Comparison of ENCODE assay signal across 8 cellular contexts in genomic region chr21:43789276-43790052, GRCh38. TPM values are rescaled to one million over a fixed set of nuclear protein-coding genes. Genes with fewer than 3 reads are reported as not detected.
DNase-seq lines count a peak whose midpoint lies in the region; ATAC-seq and TF ChIP-seq lines count a peak whose summit lies in the region.

TSS of gene RRP1 (plus strand) at chr21:43789577. CDS start at chr21:43789630, 53 bp downstream.

- peak within 1 kb of the TSS; percentile 95 for H3K27ac Mint-ChIP-seq in WTC11

- 0% methylated on average over 27 to 84 of the region's 84 CpGs for WGBS in spleen, 5 donors

- H3K27me3 ChIP-seq in spleen (replicated peaks in 1 of 7): no peaks in the 10 kb centered on the region

- CTCF ChIA-PET in WTC11 (lab: Charles Lee): interaction anchor here (0.6 to 2.8 kb wide), 23 partner anchors 9 to 190 kb away, joined by 3 to 34 read pairs (median 4); no protein-coding TSS in a partner anchor

- POLR2A ChIA-PET in WTC11 (lab: Charles Lee): interaction anchor here (0.7 to 0.8 kb wide), 2 partner anchors 49 to 88 kb away, joined by 3 read pairs; no protein-coding TSS in a partner anchor

- H3K27me3 Mint-ChIP-seq in WTC11 (ENCODE audit: low read depth): no peaks in the 10 kb centered on the region

- TF ChIP-seq CTCF in AG09309 (IDR thresholded peaks at IDR 0.05; ENCODE audit: control insufficient read depth, insufficient read depth, low read depth, low read length, missing control alignments) (peak; percentile 55), WTC11 (IDR thresholded peaks at IDR 0.05) (peak; percentile 99), cardiac fibroblast (IDR thresholded peaks at IDR 0.05; ENCODE audit: low read depth, low read length) (peak; percentile 44), spleen (IDR thresholded peaks at IDR 0.05 in 8 of 11, conservative IDR thresholded peaks at IDR 0.05 in 3 of 11) (peak; percentile 97 to 100 (median 100))

- DNase-seq in AG09309 (ENCODE audit: low read depth): peak; percentile 18
- DNase-seq in NCI-H226: peak; percentile 74
- DNase-seq in WTC11 (ENCODE audit: low spot score): peak; percentile 90
- peak; percentile 84 to 90 for DNase-seq in cardiac fibroblast (ENCODE audit: low read depth in 2 of 2)
- peak; percentile 93 for DNase-seq in inferior parietal cortex (ENCODE audit: extremely low spot score)
- DNase-seq in spleen: peak; percentile 98

- in situ Hi-C loops in GM18951 (cut with MboI; ENCODE audit: low sequenced_read_pairs, unreplicated experiment): no loop called here

- peak within 1 kb of the TSS; percentile 97 for H3K4me3 Mint-ChIP-seq in WTC11

- H3K36me3 Mint-ChIP-seq in WTC11: peaks cover 32% of the 10 kb centered on the region

- H3K9me3 Mint-ChIP-seq in WTC11: no peaks in the 10 kb centered on the region

- intact Hi-C loops in spleen (cut with DNase I; ENCODE audit: low total_unique reads): no loop called here

- peaks cover 14 to 44% (median 24%) of the 10 kb centered on the region in 6 donors for H3K4me1 ChIP-seq in spleen

- TF ChIP-seq POLR2A in GM18951 (IDR thresholded peaks at IDR 0.05; ENCODE audit: extremely low read depth, insufficient read depth, insufficient read length) (peak; percentile 95), spleen (IDR thresholded peaks at IDR 0.05) (peak in 2 of 3 donors; percentile 82 to 87)

- H3K4me1 Mint-ChIP-seq in WTC11: peaks cover 11% of the 10 kb centered on the region

- peak within 1 kb of the TSS; percentile 87 for H3K4me3 ChIP-seq in AG09309 (ENCODE audit: control insufficient read depth, low read depth, low read length)
- H3K4me3 ChIP-seq in cardiac fibroblast (replicated peaks in 1 of 2; ENCODE audit: low read depth in 2 of 2, low read length in 2 of 2): peak within 1 kb of the TSS; percentile 94 to 99
- H3K4me3 ChIP-seq in spleen: peak within 1 kb of the TSS; percentile 79 to 98 (median 96)

- no peaks in the 10 kb centered on the region for H3K9me3 ChIP-seq in spleen

- H3K36me3 ChIP-seq in spleen: peaks cover 0 to 34% (median 31%) of the 10 kb centered on the region in 6 donors

- peak within 1 kb of the TSS; percentile 86 to 94 (median 90) for H3K27ac ChIP-seq in spleen

- peak; percentile 82 for ATAC-seq in HG03175 (IDR thresholded peaks at IDR 0.05; ENCODE audit: unreplicated experiment)
- ATAC-seq in WTC11: peak; percentile 94

TF ChIP-seq in WTC11, 78 proteins besides CTCF, POLR2A, EP300 and RAD21 (continues in another document):
- TF ChIP-seq ESRRA (CRISPR knock-in tag; IDR thresholded peaks at IDR 0.05; ENCODE audit: borderline replicate concordance) (peak; percentile 16; the same call in 1 of the 2 replicates), CREM (CRISPR knock-in tag; IDR thresholded peaks at IDR 0.05) (peak; percentile 99), NR1H2 (CRISPR knock-in tag; IDR thresholded peaks at IDR 0.05) (no peak), ZNF416 (CRISPR knock-in tag; IDR thresholded peaks at IDR 0.05) (0 out of 2 replicates have a peak, but pooled peaks have one; percentile 16), SP1 (CRISPR knock-in tag; conservative IDR thresholded peaks at IDR 0.05) (peak; percentile 99), TEAD1 (CRISPR knock-in tag; IDR thresholded peaks at IDR 0.05) (peak; percentile 92), ZSCAN18 (CRISPR knock-in tag; IDR thresholded peaks at IDR 0.05) (no peak), ZNF317 (CRISPR knock-in tag; IDR thresholded peaks at IDR 0.05; ENCODE audit: borderline replicate concordance, low read depth) (peak; percentile 61; the same call in 1 of the 2 replicates), GABPB1 (CRISPR knock-in tag; IDR thresholded peaks at IDR 0.05) (peak; percentile 52; the same call in 1 of the 2 replicates), ZNF671 (CRISPR knock-in tag; IDR thresholded peaks at IDR 0.05) (no peak), GTF2I (CRISPR knock-in tag; conservative IDR thresholded peaks at IDR 0.05) (no peak), KAT7 (CRISPR knock-in tag; IDR thresholded peaks at IDR 0.05; ENCODE audit: borderline replicate concordance) (no peak), NFATC4 (CRISPR knock-in tag; IDR thresholded peaks at IDR 0.05) (no peak), FOXK1 (CRISPR knock-in tag; IDR thresholded peaks at IDR 0.05) (peak; percentile 97)
- TF ChIP-seq, protein P1, sequence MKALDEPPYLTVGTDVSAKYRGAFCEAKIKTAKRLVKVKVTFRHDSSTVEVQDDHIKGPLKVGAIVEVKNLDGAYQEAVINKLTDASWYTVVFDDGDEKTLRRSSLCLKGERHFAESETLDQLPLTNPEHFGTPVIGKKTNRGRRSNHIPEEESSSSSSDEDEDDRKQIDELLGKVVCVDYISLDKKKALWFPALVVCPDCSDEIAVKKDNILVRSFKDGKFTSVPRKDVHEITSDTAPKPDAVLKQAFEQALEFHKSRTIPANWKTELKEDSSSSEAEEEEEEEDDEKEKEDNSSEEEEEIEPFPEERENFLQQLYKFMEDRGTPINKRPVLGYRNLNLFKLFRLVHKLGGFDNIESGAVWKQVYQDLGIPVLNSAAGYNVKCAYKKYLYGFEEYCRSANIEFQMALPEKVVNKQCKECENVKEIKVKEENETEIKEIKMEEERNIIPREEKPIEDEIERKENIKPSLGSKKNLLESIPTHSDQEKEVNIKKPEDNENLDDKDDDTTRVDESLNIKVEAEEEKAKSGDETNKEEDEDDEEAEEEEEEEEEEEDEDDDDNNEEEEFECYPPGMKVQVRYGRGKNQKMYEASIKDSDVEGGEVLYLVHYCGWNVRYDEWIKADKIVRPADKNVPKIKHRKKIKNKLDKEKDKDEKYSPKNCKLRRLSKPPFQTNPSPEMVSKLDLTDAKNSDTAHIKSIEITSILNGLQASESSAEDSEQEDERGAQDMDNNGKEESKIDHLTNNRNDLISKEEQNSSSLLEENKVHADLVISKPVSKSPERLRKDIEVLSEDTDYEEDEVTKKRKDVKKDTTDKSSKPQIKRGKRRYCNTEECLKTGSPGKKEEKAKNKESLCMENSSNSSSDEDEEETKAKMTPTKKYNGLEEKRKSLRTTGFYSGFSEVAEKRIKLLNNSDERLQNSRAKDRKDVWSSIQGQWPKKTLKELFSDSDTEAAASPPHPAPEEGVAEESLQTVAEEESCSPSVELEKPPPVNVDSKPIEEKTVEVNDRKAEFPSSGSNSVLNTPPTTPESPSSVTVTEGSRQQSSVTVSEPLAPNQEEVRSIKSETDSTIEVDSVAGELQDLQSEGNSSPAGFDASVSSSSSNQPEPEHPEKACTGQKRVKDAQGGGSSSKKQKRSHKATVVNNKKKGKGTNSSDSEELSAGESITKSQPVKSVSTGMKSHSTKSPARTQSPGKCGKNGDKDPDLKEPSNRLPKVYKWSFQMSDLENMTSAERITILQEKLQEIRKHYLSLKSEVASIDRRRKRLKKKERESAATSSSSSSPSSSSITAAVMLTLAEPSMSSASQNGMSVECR (CRISPR knock-in tag; IDR thresholded peaks at IDR 0.05; ENCODE audit: borderline replicate concordance): peak; percentile 91
- TF ChIP-seq, protein P2, sequence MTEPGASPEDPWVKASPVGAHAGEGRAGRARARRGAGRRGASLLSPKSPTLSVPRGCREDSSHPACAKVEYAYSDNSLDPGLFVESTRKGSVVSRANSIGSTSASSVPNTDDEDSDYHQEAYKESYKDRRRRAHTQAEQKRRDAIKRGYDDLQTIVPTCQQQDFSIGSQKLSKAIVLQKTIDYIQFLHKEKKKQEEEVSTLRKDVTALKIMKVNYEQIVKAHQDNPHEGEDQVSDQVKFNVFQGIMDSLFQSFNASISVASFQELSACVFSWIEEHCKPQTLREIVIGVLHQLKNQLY (CRISPR knock-in tag; IDR thresholded peaks at IDR 0.05): peak; percentile 96
- TF ChIP-seq, protein P3, sequence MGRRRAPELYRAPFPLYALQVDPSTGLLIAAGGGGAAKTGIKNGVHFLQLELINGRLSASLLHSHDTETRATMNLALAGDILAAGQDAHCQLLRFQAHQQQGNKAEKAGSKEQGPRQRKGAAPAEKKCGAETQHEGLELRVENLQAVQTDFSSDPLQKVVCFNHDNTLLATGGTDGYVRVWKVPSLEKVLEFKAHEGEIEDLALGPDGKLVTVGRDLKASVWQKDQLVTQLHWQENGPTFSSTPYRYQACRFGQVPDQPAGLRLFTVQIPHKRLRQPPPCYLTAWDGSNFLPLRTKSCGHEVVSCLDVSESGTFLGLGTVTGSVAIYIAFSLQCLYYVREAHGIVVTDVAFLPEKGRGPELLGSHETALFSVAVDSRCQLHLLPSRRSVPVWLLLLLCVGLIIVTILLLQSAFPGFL (CRISPR knock-in tag; IDR thresholded peaks at IDR 0.05; ENCODE audit: borderline replicate concordance): no peak
- TF ChIP-seq, protein P4, sequence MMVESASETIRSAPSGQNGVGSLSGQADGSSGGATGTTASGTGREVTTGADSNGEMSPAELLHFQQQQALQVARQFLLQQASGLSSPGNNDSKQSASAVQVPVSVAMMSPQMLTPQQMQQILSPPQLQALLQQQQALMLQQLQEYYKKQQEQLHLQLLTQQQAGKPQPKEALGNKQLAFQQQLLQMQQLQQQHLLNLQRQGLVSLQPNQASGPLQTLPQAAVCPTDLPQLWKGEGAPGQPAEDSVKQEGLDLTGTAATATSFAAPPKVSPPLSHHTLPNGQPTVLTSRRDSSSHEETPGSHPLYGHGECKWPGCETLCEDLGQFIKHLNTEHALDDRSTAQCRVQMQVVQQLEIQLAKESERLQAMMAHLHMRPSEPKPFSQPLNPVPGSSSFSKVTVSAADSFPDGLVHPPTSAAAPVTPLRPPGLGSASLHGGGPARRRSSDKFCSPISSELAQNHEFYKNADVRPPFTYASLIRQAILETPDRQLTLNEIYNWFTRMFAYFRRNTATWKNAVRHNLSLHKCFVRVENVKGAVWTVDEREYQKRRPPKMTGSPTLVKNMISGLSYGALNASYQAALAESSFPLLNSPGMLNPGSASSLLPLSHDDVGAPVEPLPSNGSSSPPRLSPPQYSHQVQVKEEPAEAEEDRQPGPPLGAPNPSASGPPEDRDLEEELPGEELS (CRISPR knock-in tag; IDR thresholded peaks at IDR 0.05): peak; percentile 93
- TF ChIP-seq, protein P5, sequence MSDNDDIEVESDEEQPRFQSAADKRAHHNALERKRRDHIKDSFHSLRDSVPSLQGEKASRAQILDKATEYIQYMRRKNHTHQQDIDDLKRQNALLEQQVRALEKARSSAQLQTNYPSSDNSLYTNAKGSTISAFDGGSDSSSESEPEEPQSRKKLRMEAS (CRISPR knock-in tag; IDR thresholded peaks at IDR 0.05): peak; percentile 98

RNA-seq across cellular contexts. Expression of gene RRP1, which starts in this region (rescaled TPM):
- total RNA-seq in WTC11 (2021) (45.0 to 53.0 TPM (median 45.9 TPM) in 3 replicates), spleen (10 to 100 TPM; 11.5 to 26.9 (median 20.5) TPM)
- polyA plus RNA-seq in spleen: 10 to 100 TPM; 12.6 to 18.8 (median 15.8) TPM

Comparison
In these comparisons a context has a peak if more than half of its experiments do, and no peak if none do; other contexts are left out.
1. Peak in every context shown above with its lines: DNase-seq, ATAC-seq, H3K4me3 ChIP-seq and H3K27ac ChIP-seq.
2. DNase-seq: peak in every context shown above with its lines; median percentile 98 in spleen; 93 in inferior parietal cortex; 90 in WTC11; 87 in cardiac fibroblast; 74 in NCI-H226; 18 in AG09309.
3. CTCF ChIP-seq: peak in every context shown above with its lines; median percentile 100 in spleen; 99 in WTC11; 55 in AG09309; 44 in cardiac fibroblast.